In the genomic region with DNA sequence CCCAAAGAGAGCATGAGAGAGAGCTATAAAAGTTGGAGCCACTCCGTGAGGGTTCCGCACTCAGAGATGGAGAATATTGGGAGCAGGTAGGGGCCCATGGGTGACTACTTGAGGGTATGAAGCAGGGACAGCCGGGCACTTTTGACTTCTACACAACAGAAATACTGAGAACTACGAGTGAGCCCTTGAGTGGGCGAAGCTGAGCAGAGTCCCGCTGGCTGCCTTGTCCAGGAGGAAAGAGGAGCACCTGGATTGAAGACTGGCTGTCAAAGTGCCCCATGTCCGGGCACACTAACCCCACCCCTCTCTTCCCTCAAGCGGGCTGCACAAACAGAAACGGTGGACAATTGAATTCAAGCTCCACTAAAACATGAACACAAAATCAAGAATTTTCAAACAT, we compare ENCODE assay signal across 21 cellular contexts. TPM values are rescaled to one million over a fixed set of nuclear protein-coding genes. Genes with fewer than 3 reads are reported as not detected.
A peak's percentile ranks its signal among the peaks of the same experiment; 100 is the strongest.
DNase-seq lines count a peak whose midpoint lies in the region; FAIRE-seq and TF ChIP-seq lines count a peak whose summit lies in the region.
"Had no signal": no experiment of that assay in that cellular context is flagged by ENCODE, and none has a peak within 500 bp of the region (broad histone marks: within the 10 kb centered on the region; RNA-seq: fewer than 3 reads in every experiment).

No MANE protein-coding gene starts in this region.

- no peaks in the 10 kb centered on the region for H3K27me3 ChIP-seq in small intestine (ENCODE audit: control insufficient read depth in 2 of 2, insufficient read depth in 2 of 2, low read length in 2 of 2)
- H3K27me3 ChIP-seq: BLaER1 treated with 17β-estradiol and CSF1 and Interleukin-3, amounts not matched to agents 10 nM and 100 nM; SJSA1 had no signal

- H3K27me3 Mint-ChIP-seq in activated CD4-positive, alpha-beta T cell treated with anti-CD3 and anti-CD28 coated beads, Interleukin-2, amount 10 ng/mL, durations not matched to agents 7 days and 5 days, result no peaks in the 10 kb centered on the region
- H3K27me3 Mint-ChIP-seq in activated naive CD8-positive, alpha-beta T cell treated with anti-CD3 and anti-CD28 coated beads for 36 hours, result no peaks in the 10 kb centered on the region
- H3K27me3 Mint-ChIP-seq in mesothelial cell of epicardium (ENCODE audit: low read depth), result no peaks in the 10 kb centered on the region

- peak overlapping the region; percentile 77 for H3K4me3 Mint-ChIP-seq in activated CD4-positive, alpha-beta T cell treated with anti-CD3 and anti-CD28 coated beads, Interleukin-2, amount 10 ng/mL, durations not matched to agents 7 days and 5 days
- peak overlapping the region; percentile 76 for H3K4me3 Mint-ChIP-seq in activated naive CD8-positive, alpha-beta T cell treated with anti-CD3 and anti-CD28 coated beads for 36 hours
- H3K4me3 Mint-ChIP-seq in mesothelial cell of epicardium, result no peak overlapping the region

- H3K27ac ChIP-seq in KOPT-K1 (ENCODE audit: low read depth, low read length, poor library complexity, severe bottlenecking) (peak overlapping the region; percentile 90), small intestine (ENCODE audit: low read depth in 1 of 2, low read length in 1 of 2) (peak overlapping the region; percentile 76 to 83)
- H3K27ac ChIP-seq: BLaER1 treated with 17β-estradiol and CSF1 and Interleukin-3, amounts not matched to agents 10 nM and 100 nM; SJSA1 had no signal

- TF ChIP-seq CTCF in mesothelial cell of epicardium (IDR thresholded peaks at IDR 0.05; ENCODE audit: unreplicated experiment), result no peak

- WGBS in small intestine, 3 donors, result 80 to 85% (median 82%) methylated on average over 9 of the region's 9 CpGs

- H3K36me3 ChIP-seq in KOPT-K1 (ENCODE audit: insufficient read depth, low read length) (no peaks in the 10 kb centered on the region; the same call in 1 of the 2 replicates), small intestine (ENCODE audit: control insufficient read depth in 2 of 2, insufficient read depth in 2 of 2, low read length in 2 of 2) (no peaks in the 10 kb centered on the region)
- H3K36me3 ChIP-seq: HAP-1, SJSA1 had no signal

- H3K4me1 Mint-ChIP-seq in activated CD4-positive, alpha-beta T cell treated with anti-CD3 and anti-CD28 coated beads, Interleukin-2, amount 10 ng/mL, durations not matched to agents 7 days and 5 days, result peaks cover 91% of the 10 kb centered on the region
- peaks cover 81% of the 10 kb centered on the region for H3K4me1 Mint-ChIP-seq in activated naive CD8-positive, alpha-beta T cell treated with anti-CD3 and anti-CD28 coated beads for 36 hours
- peaks cover 3% of the 10 kb centered on the region for H3K4me1 Mint-ChIP-seq in mesothelial cell of epicardium

- no peak overlapping the region for H3K4me3 ChIP-seq in small intestine (ENCODE audit: low read depth in 1 of 2, low read length in 2 of 2)
- H3K4me3 ChIP-seq: BLaER1 treated with 17β-estradiol and CSF1 and Interleukin-3, amounts not matched to agents 10 nM and 100 nM; HAP-1; SJSA1; skin epidermis had no signal

- no peak for FAIRE-seq in small intestine (lab: Jason Lieb, UNC)
- FAIRE-seq: GM12891 had no signal

- DNase-seq in activated CD4-positive, alpha-beta T cell treated with anti-CD3 and anti-CD28 coated beads, Interleukin-2, amount 10 ng/mL, durations not matched to agents 7 days and 5 days, result no peak
- no peak for DNase-seq in activated CD4-positive, alpha-beta T cell treated with anti-CD3 and anti-CD28 coated beads, Interleukin-2, amount 50 U/mL, for 48 hours
- DNase-seq in activated naive CD8-positive, alpha-beta T cell treated with anti-CD3 and anti-CD28 coated beads for 36 hours, result no peak
- DNase-seq in small intestine (no peak), SW 1271 (lab: John Stamatoyannopoulos, UW) (no peak), SW480 (ENCODE audit: low spot score) (no peak), mesothelial cell of epicardium (ENCODE audit: low spot score in 2 of 2, unreplicated experiment in 2 of 2) (no peak)
- DNase-seq: activated CD4-positive, alpha-beta T cell treated with anti-CD3 and anti-CD28 coated beads for 4 hours; activated effector memory CD4-positive, alpha-beta T cell treated with Interleukin-2 at 50 U/mL for 16 hours; glutamatergic neuron; midbrain; NCI-H2227 treated with DMSO at 0.1 percent for 48 hours; NCI-H82; stimulated activated CD4-positive, alpha-beta T cell treated with anti-CD3 and anti-CD28 coated beads, Interleukin-4, amount 100 ng/mL, for 4 hours had no signal

- no peaks in the 10 kb centered on the region for H3K9me3 Mint-ChIP-seq in activated CD4-positive, alpha-beta T cell treated with anti-CD3 and anti-CD28 coated beads, Interleukin-2, amount 10 ng/mL, durations not matched to agents 7 days and 5 days
- H3K9me3 Mint-ChIP-seq in activated naive CD8-positive, alpha-beta T cell treated with anti-CD3 and anti-CD28 coated beads for 36 hours, result no peaks in the 10 kb centered on the region
- H3K9me3 Mint-ChIP-seq in mesothelial cell of epicardium, result no peaks in the 10 kb centered on the region

- no peaks in the 10 kb centered on the region for H3K9me3 ChIP-seq in KOPT-K1 (ENCODE audit: insufficient read depth, low read length, poor library complexity, severe bottlenecking)
- no peaks in the 10 kb centered on the region for H3K9me3 ChIP-seq in small intestine (ENCODE audit: control insufficient read depth, low read depth)
- H3K9me3 ChIP-seq: BLaER1 treated with 17β-estradiol and CSF1 and Interleukin-3, amounts not matched to agents 10 nM and 100 nM; HAP-1; SJSA1 had no signal

- H3K27ac Mint-ChIP-seq in activated CD4-positive, alpha-beta T cell treated with anti-CD3 and anti-CD28 coated beads, Interleukin-2, amount 10 ng/mL, durations not matched to agents 7 days and 5 days, result peak overlapping the region; percentile 86
- peak overlapping the region; percentile 92 for H3K27ac Mint-ChIP-seq in activated naive CD8-positive, alpha-beta T cell treated with anti-CD3 and anti-CD28 coated beads for 36 hours
- no peak overlapping the region for H3K27ac Mint-ChIP-seq in mesothelial cell of epicardium

- H3K4me1 ChIP-seq in small intestine (ENCODE audit: control insufficient read depth in 2 of 2, insufficient read depth in 1 of 2, low read depth in 1 of 2, low read length in 1 of 2), result no peaks in the 10 kb centered on the region
- H3K4me1 ChIP-seq: HAP-1 had no signal

- POLR2A ChIA-PET in activated CD4-positive, alpha-beta T cell treated with anti-CD3 and anti-CD28 coated beads, Interleukin-2, amount 10 ng/mL, durations not matched to agents 7 days and 5 days (lab: Charles Lee), result interaction anchor here (0.8 kb wide), 2 partner anchors 9 to 10 kb away, joined by 3 read pairs; no protein-coding TSS in a partner anchor

- H3K36me3 Mint-ChIP-seq in activated CD4-positive, alpha-beta T cell treated with anti-CD3 and anti-CD28 coated beads, Interleukin-2, amount 10 ng/mL, durations not matched to agents 7 days and 5 days (ENCODE audit: low read depth), result peaks cover 66% of the 10 kb centered on the region
- peaks cover 4% of the 10 kb centered on the region for H3K36me3 Mint-ChIP-seq in activated naive CD8-positive, alpha-beta T cell treated with anti-CD3 and anti-CD28 coated beads for 36 hours
- no peaks in the 10 kb centered on the region for H3K36me3 Mint-ChIP-seq in mesothelial cell of epicardium

- CTCF ChIA-PET in activated CD4-positive, alpha-beta T cell treated with anti-CD3 and anti-CD28 coated beads, Interleukin-2, amount 10 ng/mL, durations not matched to agents 7 days and 5 days (lab: Charles Lee), result interaction anchor here (1.0 to 3.0 kb wide), 5 partner anchors 10 to 31 kb away, joined by 3 to 9 read pairs (median 4); no protein-coding TSS in a partner anchor

RNA-seq across cellular contexts. Expression of gene FYB1, which starts 33.6 kb away (rescaled TPM):
- 100 to 1,000 TPM; 396 to 480 TPM for total RNA-seq in activated CD4-positive, alpha-beta T cell treated with anti-CD3 and anti-CD28 coated beads, Interleukin-2, amount 10 ng/mL, durations not matched to agents 7 days and 5 days
- 10 to 100 TPM; 71.3 to 74.1 TPM for total RNA-seq in activated naive CD8-positive, alpha-beta T cell treated with anti-CD3 and anti-CD28 coated beads for 36 hours
- 10 to 100 TPM in 1 of 3 donors, 1 to 10 TPM in 2; 3.5 to 12.4 (median 3.6) TPM for polyA plus RNA-seq in small intestine
- 1.2 to 1.6 TPM (median 1.5 TPM) in 3 replicates for total RNA-seq in mesothelial cell of epicardium
- total RNA-seq: fibroblast of lung had no signal
- polyA plus RNA-seq: fibroblast of lung had no signal

Comparison
In these comparisons a context has a peak if more than half of its experiments do, and no peak if none do; other contexts are left out.
1. RNA of gene FYB1, which starts 33.6 kb away (total RNA-seq): 396 to 480 TPM in activated CD4-positive, alpha-beta T cell treated with anti-CD3 and anti-CD28 coated beads, Interleukin-2, amount 10 ng/mL, durations not matched to agents 7 days and 5 days and 71.3 to 74.1 TPM in activated naive CD8-positive, alpha-beta T cell treated with anti-CD3 and anti-CD28 coated beads for 36 hours; 1.2 to 1.6 TPM in mesothelial cell of epicardium; every median in the first group is over 10 times any median in the second.